ENCODE assay signal across 13 cellular contexts in the genomic region with DNA sequence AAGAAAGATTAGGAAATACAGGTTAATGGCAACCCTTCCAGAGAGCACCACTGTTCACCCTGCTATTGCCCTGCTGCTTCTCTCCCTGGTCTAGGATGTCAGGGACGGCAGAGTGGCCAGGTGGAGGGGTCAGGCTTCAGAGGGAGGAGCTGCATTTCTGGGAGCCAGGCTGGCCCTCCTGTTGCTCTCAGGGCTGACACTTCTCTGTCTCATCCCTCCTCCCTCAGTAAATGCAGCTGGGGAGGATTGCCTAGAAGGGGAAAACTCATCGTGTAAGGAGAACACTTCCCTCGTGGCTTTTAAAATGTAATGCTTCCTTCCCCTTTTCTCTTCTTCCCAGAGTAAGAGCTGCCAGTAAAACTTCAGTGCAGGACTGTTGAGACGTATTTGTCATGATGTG. TPM values are rescaled to one million over a fixed set of nuclear protein-coding genes. Genes with fewer than 3 reads are reported as not detected.
DNase-seq lines count a peak whose midpoint lies in the region; ATAC-seq and TF ChIP-seq lines count a peak whose summit lies in the region.
"Had no signal": no experiment of that assay in that cellular context is flagged by ENCODE, and none has a peak within 500 bp of the region (broad histone marks: within the 10 kb centered on the region; RNA-seq: fewer than 3 reads in every experiment).

No MANE protein-coding gene starts in this region.

- no peak overlapping the region for H3K27ac Mint-ChIP-seq in GM23338
- peak overlapping the region; percentile 87 for H3K27ac Mint-ChIP-seq in activated T-helper 17 cell treated with anti-CD3 and anti-CD28 coated beads, Interleukin-2, amount 50 U/mL, for 72 hours
- no peak overlapping the region for H3K27ac Mint-ChIP-seq in CD4-positive, alpha-beta T cell

- H3K27me3 ChIP-seq in GM23338 (ENCODE audit: insufficient read depth): no peaks in the 10 kb centered on the region
- no peaks in the 10 kb centered on the region for H3K27me3 ChIP-seq in mesendoderm (ENCODE audit: insufficient read depth, low read length, poor library complexity)
- no peaks in the 10 kb centered on the region for H3K27me3 ChIP-seq in CD4-positive, alpha-beta T cell (ENCODE audit: control insufficient read depth, insufficient read depth, low read length)
- H3K27me3 ChIP-seq: testis had no signal

- H3K4me1 Mint-ChIP-seq in GM23338: peaks cover 70% of the 10 kb centered on the region
- H3K4me1 Mint-ChIP-seq in activated T-helper 17 cell treated with anti-CD3 and anti-CD28 coated beads, Interleukin-2, amount 50 U/mL, for 72 hours: peaks cover 79% of the 10 kb centered on the region
- peaks cover 94% of the 10 kb centered on the region for H3K4me1 Mint-ChIP-seq in CD4-positive, alpha-beta T cell (ENCODE audit: low read depth)

- no peak overlapping the region for H3K23ac ChIP-seq in mesendoderm (ENCODE audit: low read length)

- no peak overlapping the region for H4K8ac ChIP-seq in mesendoderm (ENCODE audit: low read depth, low read length)

- no peak overlapping the region for H3K56ac ChIP-seq in mesendoderm (ENCODE audit: low read length)

- no peaks in the 10 kb centered on the region for H3F3A ChIP-seq in GM23338 (replicated peaks; ENCODE audit: low read depth)

- H3K27ac ChIP-seq in GM23338 (ENCODE audit: low read depth): no peak overlapping the region
- no peak overlapping the region for H3K27ac ChIP-seq in mesendoderm (ENCODE audit: low read depth, low read length)
- H3K27ac ChIP-seq in CD4-positive, alpha-beta T cell (ENCODE audit: low read depth, low read length): no peak overlapping the region
- H3K27ac ChIP-seq: testis had no signal

- CTCF ChIA-PET in CD4-positive, alpha-beta T cell (lab: Charles Lee): no interaction called here

- H2BK5ac ChIP-seq in mesendoderm (ENCODE audit: low read length): no peak overlapping the region

- DNase-seq in Ammon's horn (ENCODE audit: low spot score): peak; percentile 47
- no peak for DNase-seq in GM23338 (ENCODE audit: low spot score)
- DNase-seq in mesendoderm: peak; percentile 38
- no peak for DNase-seq in NCI-H82 (lab: John Stamatoyannopoulos, UW)
- DNase-seq in effector CD8-positive, alpha-beta T cell (lab: John Stamatoyannopoulos, UW): no peak
- DNase-seq in CD4-positive, alpha-beta T cell: no peak
- DNase-seq: GOT3, hypothalamus, NCI-H1105, testis had no signal

- peaks cover 3% of the 10 kb centered on the region for H3K27me3 Mint-ChIP-seq in GM23338 (ENCODE audit: insufficient read depth, low read depth, poor library complexity)
- H3K27me3 Mint-ChIP-seq in activated T-helper 17 cell treated with anti-CD3 and anti-CD28 coated beads, Interleukin-2, amount 50 U/mL, for 72 hours: no peaks in the 10 kb centered on the region
- H3K27me3 Mint-ChIP-seq in CD4-positive, alpha-beta T cell: no peaks in the 10 kb centered on the region

- H3K4me2 ChIP-seq in GM23338 (peak overlapping the region; percentile 42; the same call in 1 of the 2 replicates), mesendoderm (ENCODE audit: low read length) (no peak overlapping the region)

- H3K18ac ChIP-seq in mesendoderm (ENCODE audit: low read length): no peak overlapping the region

- H3K4ac ChIP-seq in mesendoderm (ENCODE audit: low read depth, low read length): no peak overlapping the region

- H2AFZ ChIP-seq in GM23338: no peak overlapping the region

- WGBS in mesendoderm (ENCODE audit: extremely low coverage, insufficient coverage, low lambda C conversion rate): no CpG with 5 or more reads among the region's 4 CpGs

- POLR2A ChIA-PET in CD4-positive, alpha-beta T cell (lab: Charles Lee): interaction anchor here (0.8 kb wide), 1 partner anchor 17 kb away, joined by 3 read pairs; no protein-coding TSS in a partner anchor

- no peak overlapping the region for H4K5ac ChIP-seq in mesendoderm (ENCODE audit: low read length)

- no peak overlapping the region for H2BK15ac ChIP-seq in mesendoderm (replicated peaks; ENCODE audit: low read depth)

- H3K36me3 ChIP-seq in GM23338 (ENCODE audit: insufficient read depth) (no peaks in the 10 kb centered on the region), mesendoderm (ENCODE audit: control insufficient read depth, insufficient read depth, low read length) (no peaks in the 10 kb centered on the region)

- H3K9me2 ChIP-seq in GM23338 (ENCODE audit: insufficient read depth): no peaks in the 10 kb centered on the region

- H3K9me3 Mint-ChIP-seq in GM23338: no peaks in the 10 kb centered on the region
- no peaks in the 10 kb centered on the region for H3K9me3 Mint-ChIP-seq in activated T-helper 17 cell treated with anti-CD3 and anti-CD28 coated beads, Interleukin-2, amount 50 U/mL, for 72 hours
- no peaks in the 10 kb centered on the region for H3K9me3 Mint-ChIP-seq in CD4-positive, alpha-beta T cell

- H3K36me3 Mint-ChIP-seq in GM23338 (ENCODE audit: low read depth): no peaks in the 10 kb centered on the region
- H3K36me3 Mint-ChIP-seq in activated T-helper 17 cell treated with anti-CD3 and anti-CD28 coated beads, Interleukin-2, amount 50 U/mL, for 72 hours (ENCODE audit: low read depth): peaks cover 58% of the 10 kb centered on the region
- H3K36me3 Mint-ChIP-seq in CD4-positive, alpha-beta T cell (ENCODE audit: low read depth): no peaks in the 10 kb centered on the region

- no peak overlapping the region for H2AK5ac ChIP-seq in mesendoderm (ENCODE audit: low read length)

- H3K9ac ChIP-seq in mesendoderm (ENCODE audit: low read length): no peak overlapping the region

- intact Hi-C loops in CD4-positive, alpha-beta T cell (cut with DNase I, micrococcal nuclease): loop anchor here in 1 of 2 experiments (10.0 kb wide), 1 partner anchor 477 kb away; the partner anchor contains the start of gene DCAF5

- no peaks in the 10 kb centered on the region for H3K79me2 ChIP-seq in GM23338 (replicated peaks; ENCODE audit: insufficient read depth)
- no peaks in the 10 kb centered on the region for H3K79me2 ChIP-seq in mesendoderm (ENCODE audit: control insufficient read depth, insufficient read depth, low read length)

- no peak overlapping the region; the same call in 2 of the 3 replicates for H3K4me3 Mint-ChIP-seq in GM23338
- peak overlapping the region; percentile 80 for H3K4me3 Mint-ChIP-seq in activated T-helper 17 cell treated with anti-CD3 and anti-CD28 coated beads, Interleukin-2, amount 50 U/mL, for 72 hours
- H3K4me3 Mint-ChIP-seq in CD4-positive, alpha-beta T cell: no peak overlapping the region

- H3K4me1 ChIP-seq in GM23338 (ENCODE audit: insufficient read depth) (peaks cover 41% of the 10 kb centered on the region), mesendoderm (ENCODE audit: control insufficient read depth, low read depth, low read length) (peaks cover 10% of the 10 kb centered on the region)

- no peak for TF ChIP-seq CTCF in GM23338 (conservative IDR thresholded peaks at IDR 0.05; ENCODE audit: low read depth in 2 of 2)
- no peak for TF ChIP-seq CTCF in CD4-positive, alpha-beta T cell (IDR thresholded peaks at IDR 0.05)

- H3K4me3 ChIP-seq in GM23338 (no peak overlapping the region), mesendoderm (ENCODE audit: low read length) (no peak overlapping the region)
- H3K4me3 ChIP-seq: testis had no signal

- no peaks in the 10 kb centered on the region; the same call in 1 of the 2 replicates for H4K20me1 ChIP-seq in GM23338 (replicated peaks; ENCODE audit: insufficient read depth)

- H2BK120ac ChIP-seq in mesendoderm (ENCODE audit: low read depth, low read length): no peak overlapping the region

- no peaks in the 10 kb centered on the region for H3K79me1 ChIP-seq in mesendoderm (ENCODE audit: low read length)

- ATAC-seq in GM23338 (peak; percentile 75), esophagus mucosa (no peak)
- no peak for ATAC-seq in activated T-helper 17 cell treated with anti-CD3 and anti-CD28 coated beads, Interleukin-2, amount 50 U/mL, for 72 hours (replicated peaks)
- no peak for ATAC-seq in CD4-positive, alpha-beta T cell (ENCODE audit: poor library complexity)

- H3K9me3 ChIP-seq in CD4-positive, alpha-beta T cell (ENCODE audit: control insufficient read depth, low read length): no peaks in the 10 kb centered on the region
- H3K9me3 ChIP-seq: testis had no signal

TF ChIP-seq in GM23338, 12 proteins besides CTCF, POLR2A, EP300 and RAD21 (continues in another document):
- TF ChIP-seq ZNF331 (CRISPR knock-in tag; IDR thresholded peaks at IDR 0.05; ENCODE audit: low read depth) (no peak), JUNB (IDR thresholded peaks at IDR 0.05; ENCODE audit: unreplicated experiment) (no peak), CREB1 (CRISPR knock-in tag; IDR thresholded peaks at IDR 0.05; ENCODE audit: low read depth) (no peak), STAT1 (IDR thresholded peaks at IDR 0.05; ENCODE audit: unreplicated experiment) (no peak), EZH2 (IDR thresholded peaks at IDR 0.05; ENCODE audit: low read depth, unreplicated experiment) (no peak)
- TF ChIP-seq, protein P1, sequence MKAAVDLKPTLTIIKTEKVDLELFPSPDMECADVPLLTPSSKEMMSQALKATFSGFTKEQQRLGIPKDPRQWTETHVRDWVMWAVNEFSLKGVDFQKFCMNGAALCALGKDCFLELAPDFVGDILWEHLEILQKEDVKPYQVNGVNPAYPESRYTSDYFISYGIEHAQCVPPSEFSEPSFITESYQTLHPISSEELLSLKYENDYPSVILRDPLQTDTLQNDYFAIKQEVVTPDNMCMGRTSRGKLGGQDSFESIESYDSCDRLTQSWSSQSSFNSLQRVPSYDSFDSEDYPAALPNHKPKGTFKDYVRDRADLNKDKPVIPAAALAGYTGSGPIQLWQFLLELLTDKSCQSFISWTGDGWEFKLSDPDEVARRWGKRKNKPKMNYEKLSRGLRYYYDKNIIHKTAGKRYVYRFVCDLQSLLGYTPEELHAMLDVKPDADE (IDR thresholded peaks at IDR 0.05): no peak

RNA-seq across cellular contexts. Expression of gene SUSD6, which starts 20.8 kb away (rescaled TPM):
- 3.4 and 4.5 TPM in 2 replicates for total RNA-seq in GM23338 (2014; rRNA removed; shearing (Covaris generic))
- polyA plus RNA-seq in GM23338 (2016; fragmentation: Nextera tagmentation; extraction: Ambion mirVana): 2.8 and 3.3 TPM in 2 replicates
- 10 to 100 TPM; 76.9 to 96.4 TPM for total RNA-seq in activated T-helper 17 cell treated with anti-CD3 and anti-CD28 coated beads, Interleukin-2, amount 50 U/mL, for 72 hours
- 2.9 TPM for polyA plus RNA-seq in mesendoderm (2013, experiment 1 of 2)
- 2.6 TPM for polyA plus RNA-seq in mesendoderm (2013, experiment 2 of 2)
- total RNA-seq in esophagus mucosa: 35.2 TPM
- 10 to 100 TPM; 93.7 to 95.1 TPM for total RNA-seq in CD4-positive, alpha-beta T cell

RNA-seq across cellular contexts. Expression of gene CCDC177, which starts 57.5 kb away (rescaled TPM):
- total RNA-seq in GM23338 (2014; rRNA removed; shearing (Covaris generic)): 0.66 and 1.7 TPM in 2 replicates
- polyA plus RNA-seq in GM23338 (2016; fragmentation: Nextera tagmentation; extraction: Ambion mirVana): 0.18 and 0.38 TPM in 2 replicates
- not detected for total RNA-seq in activated T-helper 17 cell treated with anti-CD3 and anti-CD28 coated beads, Interleukin-2, amount 50 U/mL, for 72 hours
- polyA plus RNA-seq in mesendoderm (2013, experiment 1 of 2): 2.1 TPM
- 1.8 TPM for polyA plus RNA-seq in mesendoderm (2013, experiment 2 of 2)
- not detected for total RNA-seq in esophagus mucosa
- not detected for total RNA-seq in CD4-positive, alpha-beta T cell
- total RNA-seq: PC-3 had no signal

Comparison
In these comparisons a context has a peak if more than half of its experiments do, and no peak if none do; other contexts are left out.
1. DNase-seq: peak in Ammon's horn (single experiment) and mesendoderm (single experiment); none in GM23338 (single experiment), NCI-H82 (single experiment), effector CD8-positive, alpha-beta T cell (single experiment) and CD4-positive, alpha-beta T cell (0 of 10).